ENCODE assay signal across 8 cellular contexts in the genomic region with DNA sequence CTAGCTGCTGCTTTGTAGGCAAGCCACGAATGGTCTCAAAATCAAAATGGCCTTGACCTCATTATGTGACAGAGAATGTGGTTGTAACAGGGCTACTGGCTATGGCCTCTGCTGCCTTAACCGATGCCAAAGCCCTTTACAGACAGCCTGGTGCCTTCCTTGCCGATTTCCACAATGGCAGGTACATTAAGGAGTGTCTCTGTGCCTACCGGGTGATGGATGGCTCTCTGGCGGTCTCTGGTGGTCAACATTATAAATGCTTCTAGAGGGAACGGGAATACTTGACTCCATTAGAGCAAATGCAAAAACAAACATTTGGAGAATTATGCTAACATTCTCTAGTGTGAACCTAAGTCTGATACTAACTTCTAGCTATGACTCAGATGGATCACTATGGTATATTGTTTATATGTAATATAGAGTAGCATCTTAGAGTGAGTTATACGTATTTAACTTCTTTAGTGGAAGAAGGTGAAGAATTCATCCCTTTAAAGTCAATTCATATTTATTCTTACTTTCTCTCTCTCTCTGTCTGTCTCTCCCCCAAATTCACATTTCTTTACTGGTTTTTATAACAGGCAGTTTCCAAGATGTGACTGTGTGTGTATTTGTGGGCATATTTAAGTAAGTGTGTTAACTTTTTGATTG. TPM values are rescaled to one million over a fixed set of nuclear protein-coding genes. Genes with fewer than 3 reads are reported as not detected.
A peak's percentile ranks its signal among the peaks of the same experiment; 100 is the strongest.
DNase-seq lines count a peak whose midpoint lies in the region; ATAC-seq and TF ChIP-seq lines count a peak whose summit lies in the region.

No MANE protein-coding gene starts in this region.

- H3K27me3 ChIP-seq in PC-9 (ENCODE audit: insufficient read depth, low read depth) (no peaks in the 10 kb centered on the region), neutrophil (no peaks in the 10 kb centered on the region)

- H3K36me3 ChIP-seq in PC-9 (ENCODE audit: low read depth), result no peaks in the 10 kb centered on the region
- H3K36me3 ChIP-seq in neutrophil, result no peaks in the 10 kb centered on the region

- DNase-seq in DMS 273 treated with DMSO at 0.1 percent for 48 hours (lab: John Stamatoyannopoulos, UW) (peak; percentile 6), HUDEP-2 (lab: John Stamatoyannopoulos, UW; ENCODE audit: unreplicated experiment in 76 of 76) (peak in 51 of 76 experiments; percentile 3 to 64 (median 25)), PC-9 (peak in 1 of 2 experiments; percentile 49), fibroblast of pulmonary artery (ENCODE audit: low read depth) (peak; percentile 73), substantia nigra (lab: John Stamatoyannopoulos, UW) (peak in 39 of 49 donors; percentile 0 to 64 (median 29))
- DNase-seq in activated T-cell treated with anti-CD3 and anti-CD28 coated beads, Interleukin-2, amount 50 U/mL, for 48 hours, result peak; percentile 70 to 71

- CTCF ChIA-PET in PC-9 (lab: Charles Lee), result interaction anchor here (0.7 to 0.9 kb wide), 2 partner anchors 718 to 800 kb away, joined by 3 to 4 read pairs; no protein-coding TSS in a partner anchor

- intact Hi-C loops in PC-9 (cut with micrococcal nuclease; ENCODE audit: unreplicated experiment), result loop anchor here (1.0 to 10.0 kb wide), 5 partner anchors 121 to 800 kb away; partner anchors contain the start of gene SSBP2

- H3K4me3 ChIP-seq in PC-9, result no peak overlapping the region
- no peak overlapping the region for H3K4me3 ChIP-seq in fibroblast of pulmonary artery (replicated peaks; ENCODE audit: low read depth, low read length)
- H3K4me3 ChIP-seq in neutrophil (ENCODE audit: low read depth in 1 of 2, low read length in 1 of 2), result no peak overlapping the region

- no peak overlapping the region for H3K4me2 ChIP-seq in PC-9

- no peaks in the 10 kb centered on the region for H3K9me3 ChIP-seq in PC-9 (ENCODE audit: insufficient read depth, low read depth)
- no peaks in the 10 kb centered on the region for H3K9me3 ChIP-seq in neutrophil

- 0 out of 2 replicates have a peak, but pooled peaks cover 3% of the 10 kb centered on the region for H4K20me1 ChIP-seq in PC-9 (ENCODE audit: insufficient read depth)

- TF ChIP-seq CTCF in PC-9 (conservative IDR thresholded peaks at IDR 0.05) (peak; percentile 88), fibroblast of pulmonary artery (IDR thresholded peaks at IDR 0.05; ENCODE audit: low read length, missing control alignments) (peak; percentile 91), neutrophil (IDR thresholded peaks at IDR 0.05) (peak; percentile 58)

- POLR2A ChIA-PET in PC-9 (lab: Charles Lee; ENCODE audit: unreplicated experiment), result no interaction called here

- H3K27ac ChIP-seq in PC-9 (no peak overlapping the region), neutrophil (no peak overlapping the region), substantia nigra (ENCODE audit: low read depth, low read length, poor library complexity, severe bottlenecking) (no peak overlapping the region)

- H3K79me2 ChIP-seq in PC-9 (ENCODE audit: low read depth), result no peaks in the 10 kb centered on the region

- H2AFZ ChIP-seq in PC-9, result no peak overlapping the region

- no peaks in the 10 kb centered on the region for H3K9me2 ChIP-seq in PC-9 (ENCODE audit: insufficient read depth)

- ATAC-seq in GM21390 (IDR thresholded peaks at IDR 0.05; ENCODE audit: unreplicated experiment), result peak; percentile 95

- BruUV-seq in PC-9 (replicated peaks; lab: Mats Ljungman, UMichigan), result no TSS peak

- H3F3A ChIP-seq in PC-9 (ENCODE audit: insufficient read depth, low read depth), result no peaks in the 10 kb centered on the region

- H3K4me1 ChIP-seq in PC-9 (replicated peaks; ENCODE audit: insufficient read depth) (no peaks in the 10 kb centered on the region), neutrophil (ENCODE audit: control insufficient read depth in 1 of 2, insufficient read depth in 1 of 2, low read depth in 1 of 2, low read length in 1 of 2) (no peaks in the 10 kb centered on the region)

RNA-seq across cellular contexts. Expression of gene RPS23, which starts 52.5 kb away (rescaled TPM):
- 1,620 and 2,191 TPM in 2 replicates for total RNA-seq in PC-9 (2021)
